20 cellular contexts compared by ENCODE assay signal in the genomic region with DNA sequence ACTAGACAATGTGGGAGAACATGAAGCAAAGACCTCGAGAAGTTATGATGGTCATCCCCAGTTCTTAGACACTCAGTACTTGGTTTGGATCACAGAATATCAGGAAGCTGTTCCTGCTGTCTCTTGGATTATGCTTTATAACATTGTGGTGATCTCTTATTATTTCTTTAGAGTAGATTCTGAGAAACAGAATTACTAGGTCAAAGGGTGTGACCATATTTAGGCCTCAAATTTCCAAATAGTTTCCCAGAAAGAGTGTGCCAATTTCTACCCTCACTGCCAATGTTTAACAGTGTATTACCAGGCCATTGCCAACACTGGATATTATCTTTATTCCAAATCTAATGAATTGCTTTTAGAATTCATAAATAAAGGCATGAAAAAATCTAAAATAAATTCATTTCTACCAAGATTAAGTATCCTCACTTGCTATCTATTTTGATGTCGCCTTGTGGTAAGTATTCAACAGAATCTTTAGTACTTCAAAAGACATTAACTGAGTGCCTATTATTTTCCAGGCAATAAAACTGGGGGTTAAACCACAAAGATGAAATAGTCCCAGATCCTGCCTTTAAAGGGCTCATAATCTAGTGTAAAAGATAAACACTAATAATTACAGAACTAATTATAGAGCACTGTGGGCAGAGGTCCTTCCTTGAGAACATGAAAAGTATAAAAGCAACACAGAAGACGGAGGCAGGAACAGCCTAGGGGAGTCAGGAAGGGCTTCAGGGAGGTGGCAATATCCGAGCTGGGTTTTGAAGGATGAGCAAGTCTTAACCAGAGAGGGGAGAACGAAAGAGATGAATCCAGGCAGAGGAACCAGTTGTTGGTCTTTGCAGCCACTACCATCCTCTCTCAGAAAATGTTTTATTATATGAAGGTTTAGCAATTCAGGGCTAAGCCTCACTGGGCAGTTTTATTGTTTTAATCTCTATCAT.
DNase-seq lines count a peak whose midpoint lies in the region; ATAC-seq and TF ChIP-seq lines count a peak whose summit lies in the region.
"Had no signal": no experiment of that assay in that cellular context is flagged by ENCODE, and none has a peak within 500 bp of the region (broad histone marks: within the 10 kb centered on the region; RNA-seq: fewer than 3 reads in every experiment).

No MANE protein-coding gene starts in this region.

- no peak overlapping the region for H3K27ac Mint-ChIP-seq in endodermal cell
- H3K27ac Mint-ChIP-seq: activated CD8-positive, alpha-beta T cell treated with anti-CD3 and anti-CD28 coated beads for 36 hours; activated naive CD4-positive, alpha-beta T cell treated with anti-CD3 and anti-CD28 coated beads for 36 hours; T-cell; type B pancreatic cell had no signal

- H3K9ac ChIP-seq in BLaER1: no peak overlapping the region
- no peak overlapping the region for H3K9ac ChIP-seq in endodermal cell (ENCODE audit: extremely low read depth, low read length, poor library complexity, severe bottlenecking)

- H3K36me3 Mint-ChIP-seq in endodermal cell (ENCODE audit: low read depth): no peaks in the 10 kb centered on the region
- H3K36me3 Mint-ChIP-seq: T-cell, type B pancreatic cell had no signal

- no peaks in the 10 kb centered on the region for H3K9me3 Mint-ChIP-seq in endodermal cell
- H3K9me3 Mint-ChIP-seq: activated CD8-positive, alpha-beta T cell treated with anti-CD3 and anti-CD28 coated beads for 36 hours; activated naive CD4-positive, alpha-beta T cell treated with anti-CD3 and anti-CD28 coated beads for 36 hours; T-cell; type B pancreatic cell had no signal

- no peak for ATAC-seq in HG03469 (IDR thresholded peaks at IDR 0.05; ENCODE audit: unreplicated experiment)
- ATAC-seq: activated CD8-positive, alpha-beta T cell treated with anti-CD3 and anti-CD28 coated beads for 36 hours; lower lobe of right lung; T-cell had no signal

- peak; percentile 18 for DNase-seq in OCI-M1 (lab: John Stamatoyannopoulos, UW)
- DNase-seq in endodermal cell: peak; percentile 8
- DNase-seq in osteoblast (ENCODE audit: insufficient read length, low spot score, missing footprints): no peak
- no peak for DNase-seq in Ammon's horn (ENCODE audit: low spot score)
- no peak for DNase-seq in RPMI8226
- DNase-seq in cardiac septum (ENCODE audit: low spot score): no peak
- DNase-seq: activated CD4-positive, CD25-positive, alpha-beta regulatory T cell treated with anti-CD3 and anti-CD28 coated beads, Interleukin-2, amount 50 U/mL, for 72 hours; activated CD8-positive, alpha-beta T cell treated with anti-CD3 and anti-CD28 coated beads for 36 hours; activated naive CD4-positive, alpha-beta T cell treated with anti-CD3 and anti-CD28 coated beads for 36 hours; aorta; islet precursor cell; KG1; lower lobe of right lung; NCI-H187; Right ventricle myocardium superior; T-cell had no signal

- no peak overlapping the region for H3K4me3 ChIP-seq in BLaER1
- H3K4me3 ChIP-seq in endodermal cell (ENCODE audit: low read length): no peak overlapping the region
- no peak overlapping the region for H3K4me3 ChIP-seq in osteoblast (ENCODE audit: insufficient read depth, low read length)
- H3K4me3 ChIP-seq: HAP-1, lower lobe of right lung had no signal

- H2AFZ ChIP-seq in osteoblast (ENCODE audit: low read length): no peak overlapping the region

- peaks cover 33% of the 10 kb centered on the region for H3K4me1 Mint-ChIP-seq in endodermal cell
- H3K4me1 Mint-ChIP-seq: T-cell had no signal

- H4K20me1 ChIP-seq in BLaER1 (no peaks in the 10 kb centered on the region), osteoblast (ENCODE audit: insufficient read depth, low read length) (peaks cover 17% of the 10 kb centered on the region)

- no peak for TF ChIP-seq CTCF in endodermal cell (conservative IDR thresholded peaks at IDR 0.05)
- no peak for TF ChIP-seq CTCF in osteoblast (IDR thresholded peaks at IDR 0.05; ENCODE audit: extremely low read depth, low read depth, low read length)

- H3K27ac ChIP-seq in BLaER1 (no peak overlapping the region), endodermal cell (ENCODE audit: low read depth, low read length) (no peak overlapping the region), osteoblast (ENCODE audit: low read depth, low read length) (peak overlapping the region; percentile 16)
- H3K27ac ChIP-seq: lower lobe of right lung had no signal

- WGBS in endodermal cell (ENCODE audit: insufficient coverage in 1 of 2, insufficient read length in 1 of 2), 2 experiments: 82 to 92% methylated on average over 4 to 5 of the region's 5 CpGs

- H3K4me2 ChIP-seq in BLaER1 (peak overlapping the region; percentile 11; the same call in 1 of the 2 replicates), osteoblast (ENCODE audit: insufficient read depth, low read length) (no peak overlapping the region)

- no peak overlapping the region for H3K4me3 Mint-ChIP-seq in endodermal cell
- H3K4me3 Mint-ChIP-seq: activated CD8-positive, alpha-beta T cell treated with anti-CD3 and anti-CD28 coated beads for 36 hours; activated naive CD4-positive, alpha-beta T cell treated with anti-CD3 and anti-CD28 coated beads for 36 hours; T-cell had no signal

- intact Hi-C loops in cardiac septum (cut with DNase I): loop anchor here (10.0 kb wide), 1 partner anchor 207 kb away; no protein-coding TSS in a partner anchor

- no peaks in the 10 kb centered on the region for H3K27me3 ChIP-seq in BLaER1
- no peaks in the 10 kb centered on the region for H3K27me3 ChIP-seq in endodermal cell (ENCODE audit: control insufficient read depth, insufficient read depth, low read length, poor library complexity, severe bottlenecking)
- H3K27me3 ChIP-seq in osteoblast (ENCODE audit: insufficient read depth, low read length): no peaks in the 10 kb centered on the region

- H3K9me3 ChIP-seq in BLaER1 (no peaks in the 10 kb centered on the region), endodermal cell (ENCODE audit: control insufficient read depth, low read length) (no peaks in the 10 kb centered on the region), osteoblast (ENCODE audit: low read depth, low read length) (no peaks in the 10 kb centered on the region)
- H3K9me3 ChIP-seq: HAP-1, lower lobe of right lung had no signal

- H3K36me3 ChIP-seq in BLaER1 (no peaks in the 10 kb centered on the region), endodermal cell (ENCODE audit: control insufficient read depth, insufficient read depth, low read length) (no peaks in the 10 kb centered on the region), osteoblast (ENCODE audit: insufficient read depth, low read length) (no peaks in the 10 kb centered on the region)
- H3K36me3 ChIP-seq: HAP-1, lower lobe of right lung had no signal

- no peaks in the 10 kb centered on the region for H3K27me3 Mint-ChIP-seq in endodermal cell (ENCODE audit: insufficient read depth)
- H3K27me3 Mint-ChIP-seq: type B pancreatic cell had no signal

- peaks cover 85% of the 10 kb centered on the region for H3K79me2 ChIP-seq in osteoblast (ENCODE audit: insufficient read depth, low read length)

- H3K4me1 ChIP-seq in BLaER1 (peaks cover 40% of the 10 kb centered on the region), endodermal cell (ENCODE audit: control insufficient read depth, insufficient read depth, low read length) (peaks cover 9% of the 10 kb centered on the region), osteoblast (ENCODE audit: insufficient read depth, low read length) (peaks cover 38% of the 10 kb centered on the region)

Comparison
In these comparisons a context has a peak if more than half of its experiments do, and no peak if none do; other contexts are left out.
1. DNase-seq: peak in OCI-M1 (single experiment) and endodermal cell (single experiment); none in osteoblast (single experiment), Ammon's horn (single experiment), RPMI8226 (single experiment) and cardiac septum (single experiment).